In genomic region chr6:149129401-149130077, GRCh38 we compare ENCODE assay signal across 8 cellular contexts.
DNase-seq lines count a peak whose midpoint lies in the region; ATAC-seq and TF ChIP-seq lines count a peak whose summit lies in the region.

No MANE protein-coding gene starts in this region.

- DNase-seq in adipocyte (ENCODE audit: low read depth): peak; percentile 87
- DNase-seq in omental fat pad (ENCODE audit: low spot score): no peak
- no peak for DNase-seq in NCI-H2081 (lab: John Stamatoyannopoulos, UW)
- DNase-seq in retina: no peak
- DNase-seq in RPMI8226: no peak
- no peak for DNase-seq in UCSD-AML1 (lab: John Stamatoyannopoulos, UW; ENCODE audit: unreplicated experiment)

- no peak overlapping the region for H3K4me3 ChIP-seq in adipocyte (ENCODE audit: low read length)

- H3K36me3 ChIP-seq in adipocyte (ENCODE audit: control insufficient read depth, insufficient read depth, low read length, severe bottlenecking): no peaks in the 10 kb centered on the region

- ATAC-seq in GM18498 (IDR thresholded peaks at IDR 0.05; ENCODE audit: unreplicated experiment) (peak; percentile 54), omental fat pad (ENCODE audit: low FRiP score) (peak; percentile 58)

- no peaks in the 10 kb centered on the region for H3K9me3 ChIP-seq in adipocyte (ENCODE audit: control insufficient read depth, low read length)

- no peak overlapping the region for H3K4me3 Mint-ChIP-seq in IgD-negative memory B cell

- H3K27me3 ChIP-seq in adipocyte (replicated peaks; ENCODE audit: control insufficient read depth, insufficient read depth, low read length): no peaks in the 10 kb centered on the region

- H3K4me1 Mint-ChIP-seq in IgD-negative memory B cell: peaks cover 15 to 22% (median 16%) of the 10 kb centered on the region in 3 donors

- no peak for TF ChIP-seq CTCF in omental fat pad (IDR thresholded peaks at IDR 0.05)

- peak overlapping the region in 2 of 3 donors; percentile 15 to 48 for H3K27ac Mint-ChIP-seq in IgD-negative memory B cell

- H3K36me3 Mint-ChIP-seq in IgD-negative memory B cell: no peaks in the 10 kb centered on the region

- H3K27me3 Mint-ChIP-seq in IgD-negative memory B cell: no peaks in the 10 kb centered on the region

- H3K9ac ChIP-seq in adipocyte (ENCODE audit: low read length): no peak overlapping the region

- H3K4me1 ChIP-seq in adipocyte (ENCODE audit: control insufficient read depth, insufficient read depth, low read length): peaks cover 30% of the 10 kb centered on the region

- peaks cover 0 to 4% (median 0%) of the 10 kb centered on the region in 3 donors for H3K9me3 Mint-ChIP-seq in IgD-negative memory B cell
